1 cellular context compared by ENCODE assay signal in the genomic region with DNA sequence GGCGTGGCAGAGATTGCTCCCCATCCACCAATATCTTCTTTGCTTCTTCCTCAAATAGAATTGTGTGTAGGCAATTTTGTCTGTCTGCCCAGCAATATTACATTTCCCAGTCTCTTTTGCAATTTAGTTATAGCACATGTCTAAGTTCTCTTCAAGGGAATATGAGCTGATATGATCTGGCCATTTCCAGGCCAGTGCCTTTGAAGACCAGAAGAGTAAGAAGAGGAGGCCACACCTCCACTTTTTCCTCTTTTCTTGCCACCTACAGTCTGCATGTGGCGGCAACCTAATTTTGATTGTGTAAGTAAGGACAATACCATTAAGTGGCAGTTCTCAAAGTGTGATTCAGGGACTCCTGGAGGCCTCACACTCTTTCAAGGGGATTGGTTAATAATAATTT.
TF ChIP-seq lines count a peak whose summit lies in the region.

No MANE protein-coding gene starts in this region.

TF ChIP-seq in K562, 482 proteins besides CTCF, POLR2A, EP300 and RAD21 (continued from another document):
- TF ChIP-seq, protein P1, sequence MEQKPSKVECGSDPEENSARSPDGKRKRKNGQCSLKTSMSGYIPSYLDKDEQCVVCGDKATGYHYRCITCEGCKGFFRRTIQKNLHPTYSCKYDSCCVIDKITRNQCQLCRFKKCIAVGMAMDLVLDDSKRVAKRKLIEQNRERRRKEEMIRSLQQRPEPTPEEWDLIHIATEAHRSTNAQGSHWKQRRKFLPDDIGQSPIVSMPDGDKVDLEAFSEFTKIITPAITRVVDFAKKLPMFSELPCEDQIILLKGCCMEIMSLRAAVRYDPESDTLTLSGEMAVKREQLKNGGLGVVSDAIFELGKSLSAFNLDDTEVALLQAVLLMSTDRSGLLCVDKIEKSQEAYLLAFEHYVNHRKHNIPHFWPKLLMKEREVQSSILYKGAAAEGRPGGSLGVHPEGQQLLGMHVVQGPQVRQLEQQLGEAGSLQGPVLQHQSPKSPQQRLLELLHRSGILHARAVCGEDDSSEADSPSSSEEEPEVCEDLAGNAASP (IDR thresholded peaks at IDR 0.05): no peak
- TF ChIP-seq, protein P2, sequence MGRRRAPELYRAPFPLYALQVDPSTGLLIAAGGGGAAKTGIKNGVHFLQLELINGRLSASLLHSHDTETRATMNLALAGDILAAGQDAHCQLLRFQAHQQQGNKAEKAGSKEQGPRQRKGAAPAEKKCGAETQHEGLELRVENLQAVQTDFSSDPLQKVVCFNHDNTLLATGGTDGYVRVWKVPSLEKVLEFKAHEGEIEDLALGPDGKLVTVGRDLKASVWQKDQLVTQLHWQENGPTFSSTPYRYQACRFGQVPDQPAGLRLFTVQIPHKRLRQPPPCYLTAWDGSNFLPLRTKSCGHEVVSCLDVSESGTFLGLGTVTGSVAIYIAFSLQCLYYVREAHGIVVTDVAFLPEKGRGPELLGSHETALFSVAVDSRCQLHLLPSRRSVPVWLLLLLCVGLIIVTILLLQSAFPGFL (CRISPR knock-in tag; IDR thresholded peaks at IDR 0.05): no peak
- TF ChIP-seq MCM3 (IDR thresholded peaks at IDR 0.05) (no peak), SRSF7 (optimal IDR thresholded peaks at IDR 0.05; ENCODE audit: low read depth, low read length) (no peak), PTRF (tag; IDR thresholded peaks at IDR 0.05) (no peak), SMC3 (conservative IDR thresholded peaks at IDR 0.05; ENCODE audit: insufficient read depth, low read depth, low read length) (no peak), ZNF224 (CRISPR knock-in tag; IDR thresholded peaks at IDR 0.05) (no peak), PTBP1 (IDR thresholded peaks at IDR 0.05; ENCODE audit: low read depth, low read length) (no peak), NCOR1 (IDR thresholded peaks at IDR 0.05) (no peak), SAP30 (IDR thresholded peaks at IDR 0.05; ENCODE audit: borderline replicate concordance, insufficient read depth, low read depth, low read length, poor library complexity, severe bottlenecking) (no peak), ZNF347 (CRISPR knock-in tag; IDR thresholded peaks at IDR 0.05; ENCODE audit: low read depth) (no peak), ZFX (CRISPR knock-in tag; IDR thresholded peaks at IDR 0.05) (no peak), ZNF24 (IDR thresholded peaks at IDR 0.05) (no peak), YBX1 (IDR thresholded peaks at IDR 0.05) (no peak), SAFB2 (IDR thresholded peaks at IDR 0.05; ENCODE audit: borderline replicate concordance, low read depth, low read length, severe bottlenecking) (no peak)
- TF ChIP-seq, protein P3, sequence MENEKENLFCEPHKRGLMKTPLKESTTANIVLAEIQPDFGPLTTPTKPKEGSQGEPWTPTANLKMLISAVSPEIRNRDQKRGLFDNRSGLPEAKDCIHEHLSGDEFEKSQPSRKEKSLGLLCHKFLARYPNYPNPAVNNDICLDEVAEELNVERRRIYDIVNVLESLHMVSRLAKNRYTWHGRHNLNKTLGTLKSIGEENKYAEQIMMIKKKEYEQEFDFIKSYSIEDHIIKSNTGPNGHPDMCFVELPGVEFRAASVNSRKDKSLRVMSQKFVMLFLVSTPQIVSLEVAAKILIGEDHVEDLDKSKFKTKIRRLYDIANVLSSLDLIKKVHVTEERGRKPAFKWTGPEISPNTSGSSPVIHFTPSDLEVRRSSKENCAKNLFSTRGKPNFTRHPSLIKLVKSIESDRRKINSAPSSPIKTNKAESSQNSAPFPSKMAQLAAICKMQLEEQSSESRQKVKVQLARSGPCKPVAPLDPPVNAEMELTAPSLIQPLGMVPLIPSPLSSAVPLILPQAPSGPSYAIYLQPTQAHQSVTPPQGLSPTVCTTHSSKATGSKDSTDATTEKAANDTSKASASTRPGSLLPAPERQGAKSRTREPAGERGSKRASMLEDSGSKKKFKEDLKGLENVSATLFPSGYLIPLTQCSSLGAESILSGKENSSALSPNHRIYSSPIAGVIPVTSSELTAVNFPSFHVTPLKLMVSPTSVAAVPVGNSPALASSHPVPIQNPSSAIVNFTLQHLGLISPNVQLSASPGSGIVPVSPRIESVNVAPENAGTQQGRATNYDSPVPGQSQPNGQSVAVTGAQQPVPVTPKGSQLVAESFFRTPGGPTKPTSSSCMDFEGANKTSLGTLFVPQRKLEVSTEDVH (IDR thresholded peaks at IDR 0.05; ENCODE audit: low read depth, partially characterized antibody): no peak
- TF ChIP-seq, protein P4, sequence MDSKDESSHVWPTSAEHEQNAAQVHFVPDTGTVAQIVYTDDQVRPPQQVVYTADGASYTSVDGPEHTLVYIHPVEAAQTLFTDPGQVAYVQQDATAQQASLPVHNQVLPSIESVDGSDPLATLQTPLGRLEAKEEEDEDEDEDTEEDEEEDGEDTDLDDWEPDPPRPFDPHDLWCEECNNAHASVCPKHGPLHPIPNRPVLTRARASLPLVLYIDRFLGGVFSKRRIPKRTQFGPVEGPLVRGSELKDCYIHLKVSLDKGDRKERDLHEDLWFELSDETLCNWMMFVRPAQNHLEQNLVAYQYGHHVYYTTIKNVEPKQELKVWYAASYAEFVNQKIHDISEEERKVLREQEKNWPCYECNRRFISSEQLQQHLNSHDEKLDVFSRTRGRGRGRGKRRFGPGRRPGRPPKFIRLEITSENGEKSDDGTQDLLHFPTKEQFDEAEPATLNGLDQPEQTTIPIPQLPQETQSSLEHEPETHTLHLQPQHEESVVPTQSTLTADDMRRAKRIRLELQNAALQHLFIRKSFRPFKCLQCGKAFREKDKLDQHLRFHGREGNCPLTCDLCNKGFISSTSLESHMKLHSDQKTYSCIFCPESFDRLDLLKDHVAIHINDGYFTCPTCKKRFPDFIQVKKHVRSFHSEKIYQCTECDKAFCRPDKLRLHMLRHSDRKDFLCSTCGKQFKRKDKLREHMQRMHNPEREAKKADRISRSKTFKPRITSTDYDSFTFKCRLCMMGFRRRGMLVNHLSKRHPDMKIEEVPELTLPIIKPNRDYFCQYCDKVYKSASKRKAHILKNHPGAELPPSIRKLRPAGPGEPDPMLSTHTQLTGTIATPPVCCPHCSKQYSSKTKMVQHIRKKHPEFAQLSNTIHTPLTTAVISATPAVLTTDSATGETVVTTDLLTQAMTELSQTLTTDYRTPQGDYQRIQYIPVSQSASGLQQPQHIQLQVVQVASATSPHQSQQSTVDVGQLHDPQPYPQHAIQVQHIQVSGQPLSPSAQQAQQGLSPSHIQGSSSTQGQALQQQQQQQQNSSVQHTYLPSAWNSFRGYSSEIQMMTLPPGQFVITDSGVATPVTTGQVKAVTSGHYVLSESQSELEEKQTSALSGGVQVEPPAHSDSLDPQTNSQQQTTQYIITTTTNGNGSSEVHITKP (IDR thresholded peaks at IDR 0.05; ENCODE audit: partially characterized antibody): peak; percentile 34
- TF ChIP-seq, protein P5, sequence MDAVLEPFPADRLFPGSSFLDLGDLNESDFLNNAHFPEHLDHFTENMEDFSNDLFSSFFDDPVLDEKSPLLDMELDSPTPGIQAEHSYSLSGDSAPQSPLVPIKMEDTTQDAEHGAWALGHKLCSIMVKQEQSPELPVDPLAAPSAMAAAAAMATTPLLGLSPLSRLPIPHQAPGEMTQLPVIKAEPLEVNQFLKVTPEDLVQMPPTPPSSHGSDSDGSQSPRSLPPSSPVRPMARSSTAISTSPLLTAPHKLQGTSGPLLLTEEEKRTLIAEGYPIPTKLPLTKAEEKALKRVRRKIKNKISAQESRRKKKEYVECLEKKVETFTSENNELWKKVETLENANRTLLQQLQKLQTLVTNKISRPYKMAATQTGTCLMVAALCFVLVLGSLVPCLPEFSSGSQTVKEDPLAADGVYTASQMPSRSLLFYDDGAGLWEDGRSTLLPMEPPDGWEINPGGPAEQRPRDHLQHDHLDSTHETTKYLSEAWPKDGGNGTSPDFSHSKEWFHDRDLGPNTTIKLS (IDR thresholded peaks at IDR 0.05; ENCODE audit: borderline replicate concordance, low read depth): no peak
- TF ChIP-seq, protein P6, sequence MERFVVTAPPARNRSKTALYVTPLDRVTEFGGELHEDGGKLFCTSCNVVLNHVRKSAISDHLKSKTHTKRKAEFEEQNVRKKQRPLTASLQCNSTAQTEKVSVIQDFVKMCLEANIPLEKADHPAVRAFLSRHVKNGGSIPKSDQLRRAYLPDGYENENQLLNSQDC (CRISPR knock-in tag; IDR thresholded peaks at IDR 0.05): no peak
- TF ChIP-seq, protein P7, sequence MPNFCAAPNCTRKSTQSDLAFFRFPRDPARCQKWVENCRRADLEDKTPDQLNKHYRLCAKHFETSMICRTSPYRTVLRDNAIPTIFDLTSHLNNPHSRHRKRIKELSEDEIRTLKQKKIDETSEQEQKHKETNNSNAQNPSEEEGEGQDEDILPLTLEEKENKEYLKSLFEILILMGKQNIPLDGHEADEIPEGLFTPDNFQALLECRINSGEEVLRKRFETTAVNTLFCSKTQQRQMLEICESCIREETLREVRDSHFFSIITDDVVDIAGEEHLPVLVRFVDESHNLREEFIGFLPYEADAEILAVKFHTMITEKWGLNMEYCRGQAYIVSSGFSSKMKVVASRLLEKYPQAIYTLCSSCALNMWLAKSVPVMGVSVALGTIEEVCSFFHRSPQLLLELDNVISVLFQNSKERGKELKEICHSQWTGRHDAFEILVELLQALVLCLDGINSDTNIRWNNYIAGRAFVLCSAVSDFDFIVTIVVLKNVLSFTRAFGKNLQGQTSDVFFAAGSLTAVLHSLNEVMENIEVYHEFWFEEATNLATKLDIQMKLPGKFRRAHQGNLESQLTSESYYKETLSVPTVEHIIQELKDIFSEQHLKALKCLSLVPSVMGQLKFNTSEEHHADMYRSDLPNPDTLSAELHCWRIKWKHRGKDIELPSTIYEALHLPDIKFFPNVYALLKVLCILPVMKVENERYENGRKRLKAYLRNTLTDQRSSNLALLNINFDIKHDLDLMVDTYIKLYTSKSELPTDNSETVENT (CRISPR knock-in tag; IDR thresholded peaks at IDR 0.05): no peak
